Comparison of ENCODE assay signal across 16 cellular contexts in the genomic region with DNA sequence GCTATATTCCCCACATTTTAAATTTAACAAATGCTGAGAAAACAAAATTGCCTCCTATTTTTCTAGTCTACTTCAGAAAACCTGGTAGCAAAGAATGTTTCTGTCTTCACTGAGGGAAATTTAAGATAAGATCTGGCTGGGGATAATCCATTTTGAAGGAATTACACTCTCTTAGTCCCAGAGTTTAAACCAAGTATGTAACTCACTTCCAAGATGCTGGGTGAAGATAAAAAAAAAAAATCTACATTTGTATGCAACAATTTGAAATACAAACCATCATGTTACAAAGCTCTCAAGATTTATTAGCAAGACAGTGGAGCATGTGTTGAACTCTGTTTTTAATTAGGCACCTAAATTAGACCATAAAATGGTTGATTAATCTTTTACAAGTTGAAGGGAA. TPM values are rescaled to one million over a fixed set of nuclear protein-coding genes. Genes with fewer than 3 reads are reported as not detected.
DNase-seq lines count a peak whose midpoint lies in the region; ATAC-seq and TF ChIP-seq lines count a peak whose summit lies in the region.
"Had no signal": no experiment of that assay in that cellular context is flagged by ENCODE, and none has a peak within 500 bp of the region (broad histone marks: within the 10 kb centered on the region; RNA-seq: fewer than 3 reads in every experiment).

No MANE protein-coding gene starts in this region.

- no peak overlapping the region for H3K23ac ChIP-seq in IMR-90 (ENCODE audit: low read depth, low read length)
- no peak overlapping the region for H3K23ac ChIP-seq in neuronal stem cell (ENCODE audit: low read depth, low read length, poor library complexity)

- peak overlapping the region in 7 of 11 experiments; percentile 40 to 98 (median 59); a peak in 13 of 22 replicates for H3K27ac ChIP-seq in BLaER1 treated with 17β-estradiol and CSF1 and Interleukin-3, amounts not matched to agents 10 nM and 100 nM
- no peak overlapping the region for H3K27ac ChIP-seq in IMR-90 (ENCODE audit: insufficient read depth, low read length)
- H3K27ac ChIP-seq in upper lobe of right lung: no peak overlapping the region
- H3K27ac ChIP-seq in neuronal stem cell (replicated peaks; ENCODE audit: low read length): no peak overlapping the region
- H3K27ac ChIP-seq: pancreas had no signal

- H3K4me2 ChIP-seq in BLaER1 treated with 17β-estradiol and CSF1 and Interleukin-3, amounts not matched to agents 10 nM and 100 nM: peak overlapping the region; percentile 87 to 98 (median 96); a peak in 19 of 22 replicates
- H3K4me2 ChIP-seq in IMR-90 (ENCODE audit: low read depth, low read length) (no peak overlapping the region), neuronal stem cell (ENCODE audit: insufficient read depth, low read length, poor library complexity, severe bottlenecking) (no peak overlapping the region)

- H3K4me1 ChIP-seq in BLaER1 treated with 17β-estradiol and CSF1 and Interleukin-3, amounts not matched to agents 10 nM and 100 nM: peaks cover 73 to 83% (median 80%) of the 10 kb centered on the region in 10 experiments
- H3K4me1 ChIP-seq in IMR-90 (ENCODE audit: control insufficient read depth, insufficient read depth, low read length) (peaks cover 14% of the 10 kb centered on the region), upper lobe of right lung (peaks cover 26% of the 10 kb centered on the region), neuronal stem cell (ENCODE audit: control insufficient read depth in 2 of 2, insufficient read depth in 1 of 2, low read depth in 1 of 2, low read length in 2 of 2) (peaks cover 17 to 27% of the 10 kb centered on the region in 2 donors)

- no peaks in the 10 kb centered on the region for H3K27me3 Mint-ChIP-seq in chondrocyte (ENCODE audit: low read depth)
- H3K27me3 Mint-ChIP-seq in neural crest cell (ENCODE audit: low read depth): peaks cover 31% of the 10 kb centered on the region

- peak overlapping the region; percentile 97 for H3K27ac Mint-ChIP-seq in chondrocyte (ENCODE audit: unreplicated experiment)
- H3K27ac Mint-ChIP-seq in neural crest cell (ENCODE audit: unreplicated experiment): no peak overlapping the region
- H3K27ac Mint-ChIP-seq: activated CD4-positive, alpha-beta T cell treated with anti-CD3 and anti-CD28 coated beads, Interleukin-2, amount 10 ng/mL, durations not matched to agents 7 days and 5 days had no signal

- ATAC-seq in IMR-90 (ENCODE audit: low read depth) (no peak), upper lobe of right lung (no peak)
- ATAC-seq: left lobe of liver, pancreas, sciatic nerve had no signal

- H3K36me3 ChIP-seq in BLaER1 treated with 17β-estradiol and CSF1 and Interleukin-3, amounts not matched to agents 10 nM and 100 nM: peaks cover 0 to 34% (median 15%) of the 10 kb centered on the region in 11 experiments; a peak in 10 of 22 replicates
- H3K36me3 ChIP-seq in IMR-90 (ENCODE audit: control insufficient read depth, insufficient read depth, low read length): peaks cover 6% of the 10 kb centered on the region
- H3K36me3 ChIP-seq in upper lobe of right lung: no peaks in the 10 kb centered on the region
- peaks cover 3 to 75% of the 10 kb centered on the region in 2 donors for H3K36me3 ChIP-seq in neuronal stem cell (replicated peaks in 1 of 2; ENCODE audit: control insufficient read depth in 2 of 2, insufficient read depth in 2 of 2, low read length in 2 of 2)
- H3K36me3 ChIP-seq: pancreas had no signal

- dilution Hi-C loops in IMR-90 (cut with HindIII; ENCODE audit: low sequenced_read_pairs, unreplicated experiment): no loop called here

- H2BK5ac ChIP-seq in IMR-90 (ENCODE audit: low read depth, low read length, poor library complexity, severe bottlenecking): peak overlapping the region; percentile 94
- no peak overlapping the region for H2BK5ac ChIP-seq in neuronal stem cell (ENCODE audit: low read length)

- in situ Hi-C loops in IMR-90 (cut with MboI; ENCODE audit: low sequenced_read_pairs): loop anchor here (10.0 kb wide), 1 partner anchor 242 kb away; a partner anchor contains a TSS

- no peak overlapping the region for H3K4ac ChIP-seq in IMR-90 (ENCODE audit: low read depth, low read length)
- no peak overlapping the region for H3K4ac ChIP-seq in neuronal stem cell (ENCODE audit: low read length)

- no peak overlapping the region for H2BK15ac ChIP-seq in IMR-90 (ENCODE audit: low read depth, low read length)
- no peak overlapping the region for H2BK15ac ChIP-seq in neuronal stem cell (ENCODE audit: low read length)

- H3K36me3 Mint-ChIP-seq in chondrocyte (ENCODE audit: low read depth) (no peaks in the 10 kb centered on the region), neural crest cell (ENCODE audit: low read depth) (peaks cover 14% of the 10 kb centered on the region)

- TF ChIP-seq CTCF in IMR-90 (conservative IDR thresholded peaks at IDR 0.05; ENCODE audit: low read depth, low read length): no peak
- TF ChIP-seq CTCF in chondrocyte (IDR thresholded peaks at IDR 0.05): no peak
- TF ChIP-seq CTCF in neural crest cell (conservative IDR thresholded peaks at IDR 0.05): no peak
- no peak for TF ChIP-seq CTCF in upper lobe of right lung (IDR thresholded peaks at IDR 0.05)

- no peak overlapping the region for H2AFZ ChIP-seq in IMR-90 (replicated peaks; ENCODE audit: low read length, poor library complexity)
- no peak overlapping the region for H2AFZ ChIP-seq in neuronal stem cell (ENCODE audit: low read length)

- H3K18ac ChIP-seq in IMR-90 (ENCODE audit: low read depth, low read length) (no peak overlapping the region), neuronal stem cell (ENCODE audit: low read length) (no peak overlapping the region)

- no peak overlapping the region for H3K14ac ChIP-seq in IMR-90 (replicated peaks; ENCODE audit: low read depth, low read length)
- no peak overlapping the region for H3K14ac ChIP-seq in neuronal stem cell (ENCODE audit: low read length)

- TF ChIP-seq RAD21 in IMR-90 (IDR thresholded peaks at IDR 0.05; ENCODE audit: low read length): no peak

- H3K56ac ChIP-seq in IMR-90 (ENCODE audit: extremely low read depth, insufficient read depth, low read length): no peak overlapping the region

- H2BK20ac ChIP-seq in IMR-90 (ENCODE audit: low read depth, low read length): no peak overlapping the region

- peaks cover 0 to 4% (median 0%) of the 10 kb centered on the region in 11 experiments; a peak in 2 of 22 replicates for H3K9me3 ChIP-seq in BLaER1 treated with 17β-estradiol and CSF1 and Interleukin-3, amounts not matched to agents 10 nM and 100 nM (replicated peaks in 1 of 11)
- no peaks in the 10 kb centered on the region for H3K9me3 ChIP-seq in IMR-90 (ENCODE audit: control insufficient read depth, insufficient read depth, low read length)
- no peaks in the 10 kb centered on the region for H3K9me3 ChIP-seq in upper lobe of right lung
- peaks cover 0 to 29% of the 10 kb centered on the region in 2 donors for H3K9me3 ChIP-seq in neuronal stem cell (replicated peaks in 1 of 2; ENCODE audit: control insufficient read depth in 2 of 2, insufficient read depth in 1 of 2, low read depth in 1 of 2, low read length in 2 of 2)
- H3K9me3 ChIP-seq: pancreas had no signal

- no peaks in the 10 kb centered on the region for H3K9me3 Mint-ChIP-seq in chondrocyte (ENCODE audit: low read depth)
- H3K9me3 Mint-ChIP-seq in neural crest cell: no peaks in the 10 kb centered on the region
- H3K9me3 Mint-ChIP-seq: activated CD4-positive, alpha-beta T cell treated with anti-CD3 and anti-CD28 coated beads, Interleukin-2, amount 10 ng/mL, durations not matched to agents 7 days and 5 days had no signal

- H2BK120ac ChIP-seq in IMR-90 (ENCODE audit: low read depth, low read length) (no peak overlapping the region), neuronal stem cell (ENCODE audit: low read depth, low read length) (no peak overlapping the region)

- H3K4me1 Mint-ChIP-seq in chondrocyte (ENCODE audit: low read depth) (peaks cover 63% of the 10 kb centered on the region), neural crest cell (peaks cover 65% of the 10 kb centered on the region)

- H4K5ac ChIP-seq in IMR-90 (ENCODE audit: low read depth, low read length): no peak overlapping the region

- H2AK5ac ChIP-seq in IMR-90 (ENCODE audit: low read depth, low read length) (no peak overlapping the region), neuronal stem cell (ENCODE audit: low read depth, low read length) (no peak overlapping the region)

- H2BK12ac ChIP-seq in neuronal stem cell (ENCODE audit: low read length): no peak overlapping the region

- peaks cover 0 to 11% (median 0%) of the 10 kb centered on the region in 11 experiments; a peak in 3 of 22 replicates for H3K27me3 ChIP-seq in BLaER1 treated with 17β-estradiol and CSF1 and Interleukin-3, amounts not matched to agents 10 nM and 100 nM
- H3K27me3 ChIP-seq in IMR-90 (ENCODE audit: control insufficient read depth, insufficient read depth, low read length) (no peaks in the 10 kb centered on the region), upper lobe of right lung (peaks cover 64% of the 10 kb centered on the region), neuronal stem cell (ENCODE audit: control insufficient read depth in 3 of 3, insufficient read depth in 3 of 3, low read depth in 1 of 3, low read length in 3 of 3) (no peaks in the 10 kb centered on the region)

- intact Hi-C loops in IMR-90 (cut with micrococcal nuclease): loop anchor here (5.0 kb wide), 3 partner anchors 166 to 851 kb away; no protein-coding TSS in a partner anchor
- intact Hi-C loops in upper lobe of right lung (cut with DNase I): no loop called here

- CTCF ChIA-PET in IMR-90 (lab: Yijun Ruan, JAX): interaction anchor here (1.5 kb wide), 1 partner anchor 620 kb away, joined by 5 read pairs; no protein-coding TSS in a partner anchor

- H3K79me1 ChIP-seq in IMR-90 (ENCODE audit: low read depth in 1 of 2, low read length in 2 of 2) (peaks cover 28 to 58% of the 10 kb centered on the region in 2 experiments), neuronal stem cell (ENCODE audit: low read depth, low read length) (peaks cover 12% of the 10 kb centered on the region)

- no peak for DNase-seq in IMR-90
- no peak for DNase-seq in chondrocyte (ENCODE audit: low spot score)
- no peak for DNase-seq in neural crest cell (ENCODE audit: low read depth, low spot score)
- DNase-seq in T-helper 2 cell: no peak
- no peak for DNase-seq in upper lobe of right lung
- DNase-seq in neuronal stem cell (ENCODE audit: low spot score): no peak
- DNase-seq in cerebellum (ENCODE audit: low spot score): no peak
- DNase-seq: activated CD4-positive, alpha-beta T cell treated with anti-CD3 and anti-CD28 coated beads, Interleukin-2, amount 10 ng/mL, durations not matched to agents 7 days and 5 days; activated CD8-positive, alpha-beta memory T cell treated with anti-CD3 and anti-CD28 coated beads, Interleukin-2, amount 50 U/mL, for 4 hours; dermis blood vessel endothelial cell; HCEC 1CT; Kasumi-1; pancreas had no signal

- peak overlapping the region in 9 of 11 experiments; percentile 13 to 98 (median 38); a peak in 14 of 22 replicates for H3K9ac ChIP-seq in BLaER1 treated with 17β-estradiol and CSF1 and Interleukin-3, amounts not matched to agents 10 nM and 100 nM
- H3K9ac ChIP-seq in IMR-90 (ENCODE audit: low read depth, low read length) (no peak overlapping the region), neuronal stem cell (ENCODE audit: low read depth, low read length, poor library complexity) (no peak overlapping the region)

- POLR2A ChIA-PET in IMR-90 (lab: Charles Lee; ENCODE audit: unreplicated experiment): no interaction called here

- BruUV-seq in IMR-90 (replicated peaks; lab: Mats Ljungman, UMichigan): TSS peak; percentile 9

- no peak for TF ChIP-seq POLR2A in IMR-90 (IDR thresholded peaks at IDR 0.05; ENCODE audit: low read depth, low read length)

- peak overlapping the region in 1 of 10 experiments; percentile 97; a peak in 2 of 20 replicates for H3K4me3 ChIP-seq in BLaER1 treated with 17β-estradiol and CSF1 and Interleukin-3, amounts not matched to agents 10 nM and 100 nM
- H3K4me3 ChIP-seq in IMR-90 (ENCODE audit: insufficient read depth, low read depth, low read length): no peak overlapping the region
- no peak overlapping the region for H3K4me3 ChIP-seq in upper lobe of right lung
- H3K4me3 ChIP-seq in neuronal stem cell (ENCODE audit: low read length in 2 of 2): peak overlapping the region in 1 of 2 donors; percentile 4
- H3K4me3 ChIP-seq: pancreas had no signal

- H4K8ac ChIP-seq in IMR-90 (ENCODE audit: low read depth in 2 of 2, low read length in 2 of 2) (no peak overlapping the region), neuronal stem cell (ENCODE audit: low read depth, low read length) (no peak overlapping the region)

- H3K4me3 Mint-ChIP-seq in chondrocyte (ENCODE audit: unreplicated experiment): peak overlapping the region; percentile 97
- H3K4me3 Mint-ChIP-seq in neural crest cell: peak overlapping the region; percentile 97
- H3K4me3 Mint-ChIP-seq: activated CD4-positive, alpha-beta T cell treated with anti-CD3 and anti-CD28 coated beads, Interleukin-2, amount 10 ng/mL, durations not matched to agents 7 days and 5 days had no signal

- H4K91ac ChIP-seq in IMR-90 (ENCODE audit: insufficient read depth, low read depth, low read length) (no peak overlapping the region), neuronal stem cell (ENCODE audit: low read depth, low read length, poor library complexity) (no peak overlapping the region)

- peaks cover 0 to 47% (median 37%) of the 10 kb centered on the region in 11 experiments; a peak in 19 of 22 replicates for H4K20me1 ChIP-seq in BLaER1 treated with 17β-estradiol and CSF1 and Interleukin-3, amounts not matched to agents 10 nM and 100 nM
- H4K20me1 ChIP-seq in IMR-90 (ENCODE audit: insufficient read depth, low read length): peaks cover 26% of the 10 kb centered on the region; the same call in 1 of the 2 replicates

- peaks cover 12% of the 10 kb centered on the region; the same call in 1 of the 2 replicates for H3K9me1 ChIP-seq in IMR-90 (ENCODE audit: insufficient read depth, low read length)

- H2AK9ac ChIP-seq in IMR-90 (replicated peaks; ENCODE audit: low read depth, low read length, poor library complexity): no peak overlapping the region

RNA-seq across cellular contexts. Expression of a gene that starts 5.7 kb away (rescaled TPM):
- total RNA-seq in IMR-90 (2012; rRNA removed): 4.3 and 5.8 TPM in 2 replicates
- 2.8 and 3.1 TPM in 2 replicates for polyA plus RNA-seq in IMR-90 (2012; rRNA removed)
- polyA plus RNA-seq in IMR-90 (2012; cell fraction: cytosol; rRNA removed): 2.3 and 3.8 TPM in 2 replicates
- 3.9 and 6.0 TPM in 2 replicates for polyA plus RNA-seq in IMR-90 (2012; cell fraction: nucleus; rRNA removed; ENCODE audit: low replicate concordance)
- total RNA-seq in chondrocyte: 25.6 to 45.6 TPM (median 27.1 TPM) in 3 replicates
- total RNA-seq in neural crest cell: 57.0 and 58.3 TPM in 2 replicates
- 2.7 TPM for total RNA-seq in upper lobe of right lung
- 17.6 TPM for polyA plus RNA-seq in neuronal stem cell (2013, experiment 1 of 2)
- polyA plus RNA-seq in neuronal stem cell (2013, experiment 2 of 2): 18.0 TPM
- total RNA-seq in cerebellum: 1.4 TPM

Comparison
In these comparisons a context has a peak if more than half of its experiments do, and no peak if none do; other contexts are left out.
1. H3K27ac ChIP-seq: peak in BLaER1 treated with 17β-estradiol and CSF1 and Interleukin-3, amounts not matched to agents 10 nM and 100 nM (7 of 11); none in IMR-90 (single experiment), upper lobe of right lung (single experiment) and neuronal stem cell (single experiment).
2. H3K4me2 ChIP-seq: peak in BLaER1 treated with 17β-estradiol and CSF1 and Interleukin-3, amounts not matched to agents 10 nM and 100 nM (11 of 11); none in IMR-90 (single experiment) and neuronal stem cell (single experiment).
3. H3K9ac ChIP-seq: peak in BLaER1 treated with 17β-estradiol and CSF1 and Interleukin-3, amounts not matched to agents 10 nM and 100 nM (9 of 11); none in IMR-90 (single experiment) and neuronal stem cell (single experiment).